Comparison of ENCODE assay signal across 8 cellular contexts in genomic region chr16:18800674-18801196, GRCh38. TPM values are rescaled to one million over a fixed set of nuclear protein-coding genes. Genes with fewer than 3 reads are reported as not detected.
A peak's percentile ranks its signal among the peaks of the same experiment; 100 is the strongest.
DNase-seq lines count a peak whose midpoint lies in the region; ATAC-seq and TF ChIP-seq lines count a peak whose summit lies in the region.

No MANE protein-coding gene starts in this region.

- H3K36me3 ChIP-seq in CD4-positive, alpha-beta memory T cell (ENCODE audit: insufficient read depth, low read length): peaks cover 20% of the 10 kb centered on the region
- peaks cover 31% of the 10 kb centered on the region for H3K36me3 ChIP-seq in GM23338 (ENCODE audit: insufficient read depth)
- H3K36me3 ChIP-seq in gastroesophageal sphincter: peaks cover 0 to 29% of the 10 kb centered on the region in 2 donors

- CTCF ChIA-PET in CD4-positive, alpha-beta memory T cell (lab: Charles Lee; ENCODE audit: partially characterized antibody): interaction anchor here (0.6 to 6.6 kb wide), 30 partner anchors 10 to 755 kb away, joined by 3 to 111 read pairs (median 6); partner anchors contain the start of genes CCP110, COQ7, RPS15A and VPS35L

- TF ChIP-seq CTCF in GM23338 (conservative IDR thresholded peaks at IDR 0.05; ENCODE audit: low read depth in 2 of 2): no peak
- TF ChIP-seq CTCF in gastroesophageal sphincter (IDR thresholded peaks at IDR 0.05): no peak
- no peak for TF ChIP-seq CTCF in progenitor cell of endocrine pancreas (IDR thresholded peaks at IDR 0.05; ENCODE audit: unreplicated experiment)

- WGBS in gastroesophageal sphincter (ENCODE audit: low coverage in 1 of 2), 2 donors: 0 to 1% methylated on average over 7 to 9 of the region's 19 CpGs

- no peak overlapping the region for H2AFZ ChIP-seq in GM23338

- no peaks in the 10 kb centered on the region for H3K27me3 Mint-ChIP-seq in CD4-positive, alpha-beta memory T cell
- H3K27me3 Mint-ChIP-seq in GM23338 (ENCODE audit: insufficient read depth, low read depth, poor library complexity): peaks cover 20% of the 10 kb centered on the region
- H3K27me3 Mint-ChIP-seq in T-helper 17 cell: no peaks in the 10 kb centered on the region
- no peaks in the 10 kb centered on the region for H3K27me3 Mint-ChIP-seq in progenitor cell of endocrine pancreas

- peak overlapping the region; percentile 90 to 98 (median 96) for H3K27ac Mint-ChIP-seq in CD4-positive, alpha-beta memory T cell
- peak overlapping the region; percentile 80 for H3K27ac Mint-ChIP-seq in GM23338
- H3K27ac Mint-ChIP-seq in T-helper 17 cell: peak overlapping the region; percentile 99
- peak overlapping the region; percentile 98 for H3K27ac Mint-ChIP-seq in progenitor cell of endocrine pancreas

- H3K36me3 Mint-ChIP-seq in CD4-positive, alpha-beta memory T cell: peaks cover 14 to 32% of the 10 kb centered on the region in 2 donors
- H3K36me3 Mint-ChIP-seq in GM23338 (ENCODE audit: low read depth): peaks cover 42% of the 10 kb centered on the region
- H3K36me3 Mint-ChIP-seq in T-helper 17 cell (ENCODE audit: low read depth): peaks cover 2% of the 10 kb centered on the region
- H3K36me3 Mint-ChIP-seq in progenitor cell of endocrine pancreas (ENCODE audit: insufficient read depth): peaks cover 10% of the 10 kb centered on the region

- H3K9me3 Mint-ChIP-seq in CD4-positive, alpha-beta memory T cell: peaks cover 0 to 8% (median 0%) of the 10 kb centered on the region in 8 donors
- H3K9me3 Mint-ChIP-seq in GM23338 (no peaks in the 10 kb centered on the region), progenitor cell of endocrine pancreas (ENCODE audit: low read depth) (no peaks in the 10 kb centered on the region)

- peaks cover 4% of the 10 kb centered on the region for H3F3A ChIP-seq in GM23338 (replicated peaks; ENCODE audit: low read depth)

- ATAC-seq in GM23338 (peak; percentile 6), T-helper 17 cell (no peak), gastroesophageal sphincter (no peak), GM18909 (IDR thresholded peaks at IDR 0.05; ENCODE audit: poor library complexity, unreplicated experiment) (no peak)

- POLR2A ChIA-PET in CD4-positive, alpha-beta memory T cell (lab: Charles Lee; ENCODE audit: partially characterized antibody): interaction anchor here (1.0 to 6.4 kb wide), 12 partner anchors 9 to 754 kb away, joined by 3 to 176 read pairs (median 8); partner anchors contain the start of genes COQ7, RPS15A, SMG1 and VPS35L

- TF ChIP-seq POLR2A in gastroesophageal sphincter (IDR thresholded peaks at IDR 0.05): no peak

- H3K4me1 Mint-ChIP-seq in CD4-positive, alpha-beta memory T cell: peaks cover 27 to 67% (median 46%) of the 10 kb centered on the region in 4 donors
- H3K4me1 Mint-ChIP-seq in GM23338: peaks cover 39% of the 10 kb centered on the region
- peaks cover 35% of the 10 kb centered on the region for H3K4me1 Mint-ChIP-seq in T-helper 17 cell
- peaks cover 23% of the 10 kb centered on the region for H3K4me1 Mint-ChIP-seq in progenitor cell of endocrine pancreas (ENCODE audit: low read depth)

- intact Hi-C loops in CD4-positive, alpha-beta memory T cell (cut with micrococcal nuclease): loop anchor here (1.0 to 2.0 kb wide), 7 partner anchors 10 to 723 kb away; partner anchors contain the start of genes CCP110, COQ7, RPS15A and SMG1

- no peaks in the 10 kb centered on the region for H3K9me3 ChIP-seq in CD4-positive, alpha-beta memory T cell (ENCODE audit: control insufficient read depth in 1 of 2, low read length in 2 of 2)
- no peaks in the 10 kb centered on the region for H3K9me3 ChIP-seq in T-helper 17 cell (ENCODE audit: control insufficient read depth, low read length, poor library complexity, severe bottlenecking)
- no peaks in the 10 kb centered on the region for H3K9me3 ChIP-seq in gastroesophageal sphincter

- peaks cover 30% of the 10 kb centered on the region for H4K20me1 ChIP-seq in GM23338 (replicated peaks; ENCODE audit: insufficient read depth)

- H3K4me3 ChIP-seq in CD4-positive, alpha-beta memory T cell (ENCODE audit: low read length in 2 of 2): peak overlapping the region; percentile 87 to 96
- H3K4me3 ChIP-seq in GM23338: peak overlapping the region; percentile 88
- H3K4me3 ChIP-seq in gastroesophageal sphincter: peak overlapping the region; percentile 73 to 90

- no peaks in the 10 kb centered on the region for H3K9me2 ChIP-seq in GM23338 (ENCODE audit: insufficient read depth)

- H3K4me1 ChIP-seq in CD4-positive, alpha-beta memory T cell (ENCODE audit: insufficient read depth, low read length): peaks cover 50% of the 10 kb centered on the region
- peaks cover 38% of the 10 kb centered on the region for H3K4me1 ChIP-seq in GM23338 (ENCODE audit: insufficient read depth)
- H3K4me1 ChIP-seq in gastroesophageal sphincter: peaks cover 0 to 58% (median 14%) of the 10 kb centered on the region in 3 donors

- peak overlapping the region; percentile 90 for H3K27ac ChIP-seq in CD4-positive, alpha-beta memory T cell (ENCODE audit: low read depth, low read length)
- H3K27ac ChIP-seq in GM23338 (ENCODE audit: low read depth) (no peak overlapping the region), gastroesophageal sphincter (peak overlapping the region; percentile 84 to 97 (median 94))

- no peak for TF ChIP-seq EP300 in gastroesophageal sphincter (IDR thresholded peaks at IDR 0.05)

- DNase-seq in CD4-positive, alpha-beta memory T cell: no peak
- DNase-seq in GM23338 (ENCODE audit: low spot score): peak; percentile 66
- DNase-seq in T-helper 17 cell: no peak
- DNase-seq in progenitor cell of endocrine pancreas (ENCODE audit: low spot score, unreplicated experiment): no peak
- no peak for DNase-seq in NCI-H774 (lab: John Stamatoyannopoulos, UW)
- no peak for DNase-seq in HuH-7.5 (ENCODE audit: low spot score)

- peak overlapping the region; percentile 84 for H3K4me2 ChIP-seq in GM23338

- H3K79me2 ChIP-seq in GM23338 (replicated peaks; ENCODE audit: insufficient read depth): peaks cover 58% of the 10 kb centered on the region

- H3K27me3 ChIP-seq in CD4-positive, alpha-beta memory T cell (ENCODE audit: insufficient read depth, low read length): no peaks in the 10 kb centered on the region
- no peaks in the 10 kb centered on the region for H3K27me3 ChIP-seq in GM23338 (ENCODE audit: insufficient read depth)
- H3K27me3 ChIP-seq in gastroesophageal sphincter: no peaks in the 10 kb centered on the region

- peak overlapping the region; percentile 91 to 99 (median 94) for H3K4me3 Mint-ChIP-seq in CD4-positive, alpha-beta memory T cell
- peak overlapping the region; percentile 92 for H3K4me3 Mint-ChIP-seq in GM23338
- H3K4me3 Mint-ChIP-seq in T-helper 17 cell: peak overlapping the region; percentile 91
- peak overlapping the region; percentile 94 for H3K4me3 Mint-ChIP-seq in progenitor cell of endocrine pancreas (ENCODE audit: low read depth)

TF ChIP-seq in GM23338, 12 proteins besides CTCF, POLR2A, EP300 and RAD21 (continues in another document):
- TF ChIP-seq NANOG (IDR thresholded peaks at IDR 0.05; ENCODE audit: borderline replicate concordance): no peak
- TF ChIP-seq ZNF114 (CRISPR knock-in tag; IDR thresholded peaks at IDR 0.05): no peak
- no peak for TF ChIP-seq EZH2phosphoT487 (IDR thresholded peaks at IDR 0.05; ENCODE audit: unreplicated experiment)
- no peak for TF ChIP-seq REST (IDR thresholded peaks at IDR 0.05; ENCODE audit: unreplicated experiment)

RNA-seq across cellular contexts. Expression of gene ARL6IP1, which starts 0.6 kb away (rescaled TPM):
- 100 to 1,000 TPM; 105 to 106 TPM for total RNA-seq in CD4-positive, alpha-beta memory T cell
- polyA plus RNA-seq in CD4-positive, alpha-beta memory T cell: 100 to 1,000 TPM; 188 to 306 TPM
- total RNA-seq in GM23338 (2014; rRNA removed; shearing (Covaris generic)): 250 and 270 TPM in 2 replicates
- 160 and 192 TPM in 2 replicates for polyA plus RNA-seq in GM23338 (2016; fragmentation: Nextera tagmentation; extraction: Ambion mirVana)
- total RNA-seq in T-helper 17 cell: 100 to 1,000 TPM in 1 of 2 donors, 10 to 100 TPM in 1; 99.5 to 104 TPM
- 100 to 1,000 TPM in 3 of 4 donors, 10 to 100 TPM in 1; 70.2 to 157 (median 112) TPM for total RNA-seq in gastroesophageal sphincter
- 176 and 179 TPM in 2 replicates for total RNA-seq in progenitor cell of endocrine pancreas

RNA-seq across cellular contexts. Expression of gene RPS15A, which starts 10.6 kb away (rescaled TPM):
- 1,000 to 10,000 TPM; 3,088 to 3,151 TPM for total RNA-seq in CD4-positive, alpha-beta memory T cell
- polyA plus RNA-seq in CD4-positive, alpha-beta memory T cell: 1,000 to 10,000 TPM; 2,383 to 3,794 TPM
- total RNA-seq in GM23338 (2014; rRNA removed; shearing (Covaris generic)): 1,984 and 2,171 TPM in 2 replicates
- polyA plus RNA-seq in GM23338 (2016; fragmentation: Nextera tagmentation; extraction: Ambion mirVana): 2,163 and 2,303 TPM in 2 replicates
- total RNA-seq in T-helper 17 cell (1,000 to 10,000 TPM; 3,265 to 3,350 TPM), gastroesophageal sphincter (1,000 to 10,000 TPM in 3 of 4 donors, 100 to 1,000 TPM in 1; 785 to 3,002 (median 2,111) TPM), progenitor cell of endocrine pancreas (1,546 and 1,550 TPM in 2 replicates)
